19 cellular contexts compared by ENCODE assay signal in the genomic region with DNA sequence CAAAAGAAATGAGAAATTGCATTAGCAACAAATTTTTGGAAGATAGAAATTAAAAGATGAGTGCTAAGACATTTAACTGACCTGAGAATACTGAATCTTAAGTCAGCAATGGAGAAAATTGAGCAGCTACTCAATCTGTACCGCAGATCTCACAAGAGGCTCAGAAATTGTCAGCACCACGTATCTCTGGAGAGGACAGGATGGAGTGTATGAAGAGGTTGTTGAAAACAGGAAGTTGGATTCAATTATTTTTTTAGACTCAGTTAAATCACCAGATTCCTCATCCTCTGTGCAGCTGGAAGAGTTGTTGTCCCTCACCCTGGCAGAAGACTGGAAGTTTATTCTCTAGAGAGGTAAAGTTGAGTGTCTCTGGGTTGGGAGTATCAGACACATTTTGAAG.
"Had no signal": no experiment of that assay in that cellular context is flagged by ENCODE, and none has a peak within 500 bp of the region (broad histone marks: within the 10 kb centered on the region; RNA-seq: fewer than 3 reads in every experiment).

No MANE protein-coding gene starts in this region.

- H3K9me3 Mint-ChIP-seq: activated naive CD4-positive, alpha-beta T cell treated with anti-CD3 and anti-CD28 coated beads, Interleukin-2, amount 50 U/mL, for 72 hours; activated T-cell treated with anti-CD3 and anti-CD28 coated beads, Interleukin-2, amount 50 U/mL, for 72 hours; dendritic cell treated with granulocyte-macrophage colony-stimulating factor and Interleukin-4, amounts not matched to agents 40 ng/mL and 50 ng/mL, for 4 days; mesothelial cell of epicardium; stimulated activated naive B cell treated with anti-CD40 and anti-IgM and Interleukin-4, amounts not matched to agents 10 μg/mL and 1 μg/mL and 100 μg/mL, for 72 hours had no signal

- H3K4me1 ChIP-seq: adrenal gland, breast epithelium, lower lobe of right lung had no signal

- H3K36me3 ChIP-seq: adrenal gland, breast epithelium, esophagus squamous epithelium, lower lobe of right lung, thoracic aorta, upper lobe of left lung had no signal

- H3K4me1 Mint-ChIP-seq: mesothelial cell of epicardium; stimulated activated naive B cell treated with anti-CD40 and anti-IgM and Interleukin-4, amounts not matched to agents 10 μg/mL and 1 μg/mL and 100 μg/mL, for 72 hours had no signal

- DNase-seq: activated CD4-positive, alpha-beta T cell treated with anti-CD3 and anti-CD28 coated beads, Interleukin-2, amount 50 U/mL, for 4 hours; activated CD4-positive, CD25-positive, alpha-beta regulatory T cell treated with anti-CD3 and anti-CD28 coated beads, Interleukin-2, amount 50 U/mL, for 72 hours; activated gamma-delta T cell; activated T-cell treated with anti-CD3 and anti-CD28 coated beads, Interleukin-2, amount 50 U/mL, for 72 hours; adrenal gland; effector memory CD4-positive, alpha-beta T cell; esophagus squamous epithelium; foreskin fibroblast; left cardiac atrium; lower lobe of right lung; stimulated activated naive B cell treated with anti-CD40 and anti-IgM and Interleukin-4, amounts not matched to agents 10 μg/mL and 1 μg/mL and 100 μg/mL, for 72 hours; T-helper 9 cell; upper lobe of left lung had no signal

- ATAC-seq: activated naive CD4-positive, alpha-beta T cell treated with anti-CD3 and anti-CD28 coated beads, Interleukin-2, amount 50 U/mL, for 72 hours; activated T-cell treated with anti-CD3 and anti-CD28 coated beads, Interleukin-2, amount 50 U/mL, for 72 hours; lower lobe of right lung; natural killer cell treated with Interleukin-12 subunit alpha and Interleukin-12 subunit beta and Interleukin-15 and Interleukin-18, amount 100 ng/mL, for 72 hours; stimulated activated naive B cell treated with anti-CD40 and anti-IgM and Interleukin-4, amounts not matched to agents 10 μg/mL and 1 μg/mL and 100 μg/mL, for 72 hours had no signal

- H3K36me3 Mint-ChIP-seq: activated naive CD4-positive, alpha-beta T cell treated with anti-CD3 and anti-CD28 coated beads, Interleukin-2, amount 50 U/mL, for 72 hours; mesothelial cell of epicardium; natural killer cell treated with Interleukin-12 subunit alpha and Interleukin-12 subunit beta and Interleukin-15 and Interleukin-18, amount 100 ng/mL, for 72 hours; stimulated activated naive B cell treated with anti-CD40 and anti-IgM and Interleukin-4, amounts not matched to agents 10 μg/mL and 1 μg/mL and 100 μg/mL, for 72 hours had no signal

- H3K4me3 ChIP-seq: adrenal gland, breast epithelium, esophagus squamous epithelium, lower lobe of right lung, thoracic aorta, upper lobe of left lung had no signal

- H3K27me3 Mint-ChIP-seq: dendritic cell treated with granulocyte-macrophage colony-stimulating factor and Interleukin-4, amounts not matched to agents 40 ng/mL and 50 ng/mL, for 4 days; natural killer cell treated with Interleukin-12 subunit alpha and Interleukin-12 subunit beta and Interleukin-15 and Interleukin-18, amount 100 ng/mL, for 72 hours; stimulated activated naive B cell treated with anti-CD40 and anti-IgM and Interleukin-4, amounts not matched to agents 10 μg/mL and 1 μg/mL and 100 μg/mL, for 72 hours had no signal

- H3K27ac Mint-ChIP-seq: activated naive CD4-positive, alpha-beta T cell treated with anti-CD3 and anti-CD28 coated beads, Interleukin-2, amount 50 U/mL, for 72 hours; activated T-cell treated with anti-CD3 and anti-CD28 coated beads, Interleukin-2, amount 50 U/mL, for 72 hours; dendritic cell treated with granulocyte-macrophage colony-stimulating factor and Interleukin-4, amounts not matched to agents 40 ng/mL and 50 ng/mL, for 4 days; mesothelial cell of epicardium; natural killer cell treated with Interleukin-12 subunit alpha and Interleukin-12 subunit beta and Interleukin-15 and Interleukin-18, amount 100 ng/mL, for 72 hours; stimulated activated naive B cell treated with anti-CD40 and anti-IgM and Interleukin-4, amounts not matched to agents 10 μg/mL and 1 μg/mL and 100 μg/mL, for 72 hours had no signal

- H3K9me3 ChIP-seq: adrenal gland, breast epithelium, esophagus squamous epithelium, lower lobe of right lung, thoracic aorta, upper lobe of left lung had no signal

- H3K27me3 ChIP-seq: adrenal gland, breast epithelium, esophagus squamous epithelium, upper lobe of left lung had no signal

- H3K4me3 Mint-ChIP-seq: activated T-cell treated with anti-CD3 and anti-CD28 coated beads, Interleukin-2, amount 50 U/mL, for 72 hours; dendritic cell treated with granulocyte-macrophage colony-stimulating factor and Interleukin-4, amounts not matched to agents 40 ng/mL and 50 ng/mL, for 4 days; mesothelial cell of epicardium; natural killer cell treated with Interleukin-12 subunit alpha and Interleukin-12 subunit beta and Interleukin-15 and Interleukin-18, amount 100 ng/mL, for 72 hours; stimulated activated naive B cell treated with anti-CD40 and anti-IgM and Interleukin-4, amounts not matched to agents 10 μg/mL and 1 μg/mL and 100 μg/mL, for 72 hours had no signal
